In the genomic region with DNA sequence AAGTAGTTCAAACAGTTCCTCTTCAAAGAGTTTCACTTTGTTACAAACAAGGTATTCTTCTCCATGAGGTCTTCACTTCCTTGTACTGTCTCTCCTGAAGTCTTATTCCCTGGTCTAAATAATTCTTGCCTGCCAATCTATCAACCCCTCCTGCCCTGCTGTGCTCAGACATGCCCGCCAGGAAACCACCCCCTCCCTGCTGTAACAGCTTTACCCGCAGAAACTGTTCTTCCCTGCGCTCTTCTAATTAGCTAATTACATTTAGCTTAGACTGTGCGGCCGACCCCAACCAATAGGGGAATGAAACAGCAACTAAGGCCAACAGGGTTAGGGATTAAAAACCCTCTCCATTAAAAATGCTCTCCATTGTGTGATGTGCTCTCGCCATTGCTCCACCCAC, we compare ENCODE assay signal across 11 cellular contexts. TPM values are rescaled to one million over a fixed set of nuclear protein-coding genes. Genes with fewer than 3 reads are reported as not detected.
DNase-seq lines count a peak whose midpoint lies in the region; ATAC-seq and TF ChIP-seq lines count a peak whose summit lies in the region.
"Had no signal": no experiment of that assay in that cellular context is flagged by ENCODE, and none has a peak within 500 bp of the region (broad histone marks: within the 10 kb centered on the region; RNA-seq: fewer than 3 reads in every experiment).

No MANE protein-coding gene starts in this region.

- no peak for TF ChIP-seq POLR2A in gastroesophageal sphincter (IDR thresholded peaks at IDR 0.05)
- no peak for TF ChIP-seq POLR2A in GM18505 (IDR thresholded peaks at IDR 0.05; ENCODE audit: borderline replicate concordance, extremely low read depth, insufficient read depth, insufficient read length)

- no peaks in the 10 kb centered on the region for H4K20me1 ChIP-seq in GM23338 (replicated peaks; ENCODE audit: insufficient read depth)
- H4K20me1 ChIP-seq in neural progenitor cell (ENCODE audit: low read depth), result no peaks in the 10 kb centered on the region

- H3K27ac Mint-ChIP-seq in GM23338 (peak overlapping the region; percentile 78; the same call in 1 of the 2 replicates), activated B cell treated with CpG ODN at 0.5 μM for 24 hours (peak overlapping the region; percentile 79), neural progenitor cell (no peak overlapping the region)

- H3K4me1 ChIP-seq in GM23338 (ENCODE audit: insufficient read depth) (peaks cover 6% of the 10 kb centered on the region; the same call in 1 of the 2 replicates), neural progenitor cell (peaks cover 28% of the 10 kb centered on the region), gastroesophageal sphincter (no peaks in the 10 kb centered on the region)
- H3K4me1 ChIP-seq: lower lobe of right lung had no signal

- POLR2A ChIA-PET in activated B cell treated with CpG ODN at 0.5 μM for 24 hours (lab: Charles Lee), result interaction anchor here (1.3 kb wide), 1 partner anchor 47 kb away, joined by 5 read pairs; a partner anchor contains a TSS

- DNase-seq in GM23338 (ENCODE audit: low spot score) (peak; percentile 23), NCI-H1105 (lab: John Stamatoyannopoulos, UW) (peak; percentile 17), activated B cell treated with CpG ODN at 0.5 μM for 24 hours (no peak), neural progenitor cell (ENCODE audit: low spot score) (peak; percentile 75)
- DNase-seq: lower lobe of right lung, NCI-H2171 treated with DMSO at 0.1 percent for 48 hours, right cardiac atrium, T-helper 1 cell had no signal

- H3K4me2 ChIP-seq in GM23338 (no peak overlapping the region), neural progenitor cell (peak overlapping the region; percentile 52)

- CTCF ChIA-PET in activated B cell treated with CpG ODN at 0.5 μM for 24 hours (lab: Charles Lee), result no interaction called here

- 40 to 60% methylated on average over 3 to 6 of the region's 6 CpGs for WGBS in gastroesophageal sphincter (ENCODE audit: low coverage in 1 of 2), 2 donors

- no peak overlapping the region for H3K4me3 ChIP-seq in GM23338
- H3K4me3 ChIP-seq in neural progenitor cell, result peak overlapping the region; percentile 17
- H3K4me3 ChIP-seq in gastroesophageal sphincter, result no peak overlapping the region
- H3K4me3 ChIP-seq: lower lobe of right lung had no signal

- H3K9me3 Mint-ChIP-seq in GM23338 (peaks cover 23% of the 10 kb centered on the region), activated B cell treated with CpG ODN at 0.5 μM for 24 hours (peaks cover 14% of the 10 kb centered on the region), neural progenitor cell (peaks cover 16% of the 10 kb centered on the region)

- TF ChIP-seq CTCF in GM23338 (conservative IDR thresholded peaks at IDR 0.05; ENCODE audit: low read depth in 2 of 2) (no peak), activated B cell treated with CpG ODN at 0.5 μM for 24 hours (IDR thresholded peaks at IDR 0.05) (no peak), neural progenitor cell (IDR thresholded peaks at IDR 0.05) (no peak), gastroesophageal sphincter (IDR thresholded peaks at IDR 0.05) (no peak)

- H3K36me3 Mint-ChIP-seq in GM23338 (ENCODE audit: low read depth), result peaks cover 13% of the 10 kb centered on the region
- H3K36me3 Mint-ChIP-seq in activated B cell treated with CpG ODN at 0.5 μM for 24 hours (ENCODE audit: low read depth), result peaks cover 7% of the 10 kb centered on the region
- no peaks in the 10 kb centered on the region for H3K36me3 Mint-ChIP-seq in neural progenitor cell

- H3K27me3 Mint-ChIP-seq in GM23338 (ENCODE audit: insufficient read depth, low read depth, poor library complexity), result peaks cover 4% of the 10 kb centered on the region
- H3K27me3 Mint-ChIP-seq in activated B cell treated with CpG ODN at 0.5 μM for 24 hours, result no peaks in the 10 kb centered on the region
- H3K27me3 Mint-ChIP-seq in neural progenitor cell (ENCODE audit: insufficient read depth, low read depth), result peaks cover 7% of the 10 kb centered on the region

- H3K4me3 Mint-ChIP-seq in GM23338, result no peak overlapping the region
- peak overlapping the region; percentile 69 for H3K4me3 Mint-ChIP-seq in activated B cell treated with CpG ODN at 0.5 μM for 24 hours
- no peak overlapping the region for H3K4me3 Mint-ChIP-seq in neural progenitor cell

- H3K9me2 ChIP-seq in GM23338 (ENCODE audit: insufficient read depth), result no peaks in the 10 kb centered on the region

- H3K79me2 ChIP-seq in GM23338 (replicated peaks; ENCODE audit: insufficient read depth), result no peaks in the 10 kb centered on the region
- no peaks in the 10 kb centered on the region for H3K79me2 ChIP-seq in neural progenitor cell (ENCODE audit: low read depth)

- H3K9me3 ChIP-seq in neural progenitor cell (ENCODE audit: low read depth) (peaks cover 11% of the 10 kb centered on the region), gastroesophageal sphincter (peaks cover 0 to 22% (median 0%) of the 10 kb centered on the region in 3 donors)
- H3K9me3 ChIP-seq: lower lobe of right lung had no signal

- H3K27ac ChIP-seq in GM23338 (ENCODE audit: low read depth), result no peak overlapping the region
- peak overlapping the region; percentile 31 for H3K27ac ChIP-seq in neural progenitor cell
- H3K27ac ChIP-seq in gastroesophageal sphincter, result no peak overlapping the region
- H3K27ac ChIP-seq: lower lobe of right lung had no signal

- H2AFZ ChIP-seq in GM23338 (peak overlapping the region; percentile 26), neural progenitor cell (replicated peaks) (no peak overlapping the region)

- no peak overlapping the region for H3K9ac ChIP-seq in neural progenitor cell

- no peaks in the 10 kb centered on the region for H3F3A ChIP-seq in GM23338 (replicated peaks; ENCODE audit: low read depth)
- peaks cover 19% of the 10 kb centered on the region for H3F3A ChIP-seq in neural progenitor cell (ENCODE audit: low read depth)

- H3K27me3 ChIP-seq in GM23338 (ENCODE audit: insufficient read depth) (no peaks in the 10 kb centered on the region), neural progenitor cell (no peaks in the 10 kb centered on the region), gastroesophageal sphincter (peaks cover 15% of the 10 kb centered on the region)

- H3K36me3 ChIP-seq in GM23338 (ENCODE audit: insufficient read depth) (peaks cover 3% of the 10 kb centered on the region; the same call in 1 of the 2 replicates), neural progenitor cell (no peaks in the 10 kb centered on the region), gastroesophageal sphincter (no peaks in the 10 kb centered on the region)
- H3K36me3 ChIP-seq: lower lobe of right lung had no signal

- intact Hi-C loops in activated B cell treated with CpG ODN at 0.5 μM for 24 hours (cut with micrococcal nuclease), result no loop called here

- peak; percentile 66 for ATAC-seq in GM23338
- ATAC-seq in activated B cell treated with CpG ODN at 0.5 μM for 24 hours (ENCODE audit: low read depth), result peak; percentile 21
- no peak for ATAC-seq in HG02970 (IDR thresholded peaks at IDR 0.05; ENCODE audit: low FRiP score, unreplicated experiment)
- ATAC-seq in gastroesophageal sphincter, result no peak
- no peak for ATAC-seq in GM18505 (IDR thresholded peaks at IDR 0.05; ENCODE audit: unreplicated experiment)
- ATAC-seq: lower lobe of right lung, right cardiac atrium had no signal

- H3K4me1 Mint-ChIP-seq in GM23338, result peaks cover 26% of the 10 kb centered on the region
- H3K4me1 Mint-ChIP-seq in activated B cell treated with CpG ODN at 0.5 μM for 24 hours, result peaks cover 15% of the 10 kb centered on the region
- peaks cover 21% of the 10 kb centered on the region for H3K4me1 Mint-ChIP-seq in neural progenitor cell

- no peak for TF ChIP-seq EP300 in gastroesophageal sphincter (IDR thresholded peaks at IDR 0.05)

TF ChIP-seq in GM23338, 12 proteins besides CTCF, POLR2A, EP300 and RAD21 (continues in another document):
- TF ChIP-seq EZH2 (IDR thresholded peaks at IDR 0.05; ENCODE audit: low read depth, unreplicated experiment) (no peak), ZNF331 (CRISPR knock-in tag; IDR thresholded peaks at IDR 0.05; ENCODE audit: low read depth) (no peak), JUNB (IDR thresholded peaks at IDR 0.05; ENCODE audit: unreplicated experiment) (no peak), NANOG (IDR thresholded peaks at IDR 0.05; ENCODE audit: borderline replicate concordance) (no peak)

RNA-seq across cellular contexts. Expression of a gene that starts 46.7 kb away (rescaled TPM):
- 4.2 and 14.8 TPM in 2 replicates for total RNA-seq in GM23338 (2014; rRNA removed; shearing (Covaris generic))
- 6.0 and 7.6 TPM in 2 replicates for polyA plus RNA-seq in GM23338 (2016; fragmentation: Nextera tagmentation; extraction: Ambion mirVana)
- total RNA-seq in activated B cell treated with CpG ODN at 0.5 μM for 24 hours (7.9 and 10.7 TPM in 2 replicates), neural progenitor cell (ENCODE audit: low replicate concordance) (13.1 and 18.0 TPM in 2 replicates), gastroesophageal sphincter (10 to 100 TPM; 10.5 to 36.1 (median 20.4) TPM)

RNA-seq across cellular contexts. Expression of a gene that starts 47.0 kb away (rescaled TPM):
- 48.3 and 68.8 TPM in 2 replicates for total RNA-seq in GM23338 (2014; rRNA removed; shearing (Covaris generic))
- 11.2 and 15.6 TPM in 2 replicates for polyA plus RNA-seq in GM23338 (2016; fragmentation: Nextera tagmentation; extraction: Ambion mirVana)
- 31.6 and 32.2 TPM in 2 replicates for total RNA-seq in activated B cell treated with CpG ODN at 0.5 μM for 24 hours
- total RNA-seq in neural progenitor cell (ENCODE audit: low replicate concordance), result 1.6 and 3.3 TPM in 2 replicates
- 10 to 100 TPM; 26.9 to 35.9 (median 30.5) TPM for total RNA-seq in gastroesophageal sphincter

Comparison
In these comparisons a context has a peak if more than half of its experiments do, and no peak if none do; other contexts are left out.
1. ATAC-seq: peak in GM23338 (single experiment) and activated B cell treated with CpG ODN at 0.5 μM for 24 hours (single experiment); none in HG02970 (single experiment), gastroesophageal sphincter (single experiment) and GM18505 (single experiment).